Comparison of ENCODE assay signal across 11 cellular contexts in the genomic region with DNA sequence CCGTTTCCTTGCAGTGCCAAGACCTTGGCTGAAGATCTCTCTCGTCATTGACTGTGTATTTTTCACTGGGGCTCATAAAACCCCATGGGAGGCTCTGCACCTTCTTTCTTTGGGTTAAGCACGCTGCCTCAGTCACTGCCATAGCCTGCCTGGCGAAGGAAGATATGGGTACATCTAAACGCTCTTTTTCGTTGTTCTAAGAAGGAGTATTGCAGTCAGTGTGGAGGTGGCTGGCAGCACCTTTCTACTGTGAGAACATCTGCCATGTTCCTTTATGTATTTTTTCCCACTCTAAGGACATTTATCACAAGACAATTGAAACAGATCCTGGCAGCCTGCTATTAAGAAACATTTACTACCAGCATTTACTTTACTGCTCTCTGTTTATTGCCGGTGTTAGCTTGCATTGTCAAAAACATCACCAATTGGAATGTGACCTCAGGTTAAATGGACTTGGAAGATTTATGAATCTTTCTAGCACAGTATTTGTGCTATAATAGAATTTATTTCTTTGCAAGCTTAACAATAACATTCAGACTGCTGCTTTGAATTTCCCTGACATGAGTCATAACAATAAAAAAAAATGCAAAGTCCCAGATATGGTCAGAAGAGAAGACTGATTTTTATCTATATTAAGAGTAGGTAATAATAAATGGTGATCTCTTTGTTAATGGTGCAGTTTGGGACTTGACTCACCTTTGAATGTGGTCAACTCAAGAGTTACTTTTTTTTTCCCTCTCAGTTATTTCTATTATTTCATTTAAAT.
A peak's percentile ranks its signal among the peaks of the same experiment; 100 is the strongest.
DNase-seq lines count a peak whose midpoint lies in the region; ATAC-seq, FAIRE-seq and TF ChIP-seq lines count a peak whose summit lies in the region.
"Had no signal": no experiment of that assay in that cellular context is flagged by ENCODE, and none has a peak within 500 bp of the region (broad histone marks: within the 10 kb centered on the region; RNA-seq: fewer than 3 reads in every experiment).

No MANE protein-coding gene starts in this region.

- no peak for TF ChIP-seq CTCF in bronchial epithelial cell (IDR thresholded peaks at IDR 0.05; ENCODE audit: insufficient read depth, low read length, severe bottlenecking)

- FAIRE-seq in HTR-8/SVneo (lab: Jason Lieb, UNC) (peak; percentile 72), bronchial epithelial cell (lab: Jason Lieb, UNC) (no peak)
- FAIRE-seq: GM19239 had no signal

- no peaks in the 10 kb centered on the region for H3K27me3 ChIP-seq in bronchial epithelial cell (ENCODE audit: control insufficient read depth, insufficient read depth, low read length)
- H3K27me3 ChIP-seq: neutrophil, vagina had no signal

- DNase-seq in HTR-8/SVneo (ENCODE audit: insufficient read length, low spot score) (peak; percentile 69), bronchial epithelial cell (ENCODE audit: low read depth) (peak; percentile 54), pulmonary artery endothelial cell (ENCODE audit: low read depth, low spot score) (peak; percentile 87), D341Med (ENCODE audit: low spot score) (no peak), DMS153 (lab: John Stamatoyannopoulos, UW) (no peak), amygdala (lab: John Stamatoyannopoulos, UW) (no peak)
- DNase-seq in activated CD4-positive, alpha-beta T cell treated with anti-CD3 and anti-CD28 coated beads for 1 hour: no peak

- H3K36me3 ChIP-seq in bronchial epithelial cell (ENCODE audit: control insufficient read depth, insufficient read depth, low read length): no peaks in the 10 kb centered on the region
- H3K36me3 ChIP-seq: neutrophil, vagina had no signal

- peak; percentile 54 for ATAC-seq in GM18519 (IDR thresholded peaks at IDR 0.05; ENCODE audit: low FRiP score, unreplicated experiment)

- H3K4me3 ChIP-seq in bronchial epithelial cell (ENCODE audit: low read depth, low read length): no peak overlapping the region
- H3K4me3 ChIP-seq: vagina had no signal

Comparison
In these comparisons a context has a peak if more than half of its experiments do, and no peak if none do; other contexts are left out.
1. DNase-seq: peak in HTR-8/SVneo (single experiment), bronchial epithelial cell (single experiment) and pulmonary artery endothelial cell (single experiment); none in activated CD4-positive, alpha-beta T cell treated with anti-CD3 and anti-CD28 coated beads for 1 hour (single experiment), D341Med (single experiment), DMS153 (single experiment) and amygdala (0 of 56).